ENCODE assay signal across 1 cellular context in the genomic region with DNA sequence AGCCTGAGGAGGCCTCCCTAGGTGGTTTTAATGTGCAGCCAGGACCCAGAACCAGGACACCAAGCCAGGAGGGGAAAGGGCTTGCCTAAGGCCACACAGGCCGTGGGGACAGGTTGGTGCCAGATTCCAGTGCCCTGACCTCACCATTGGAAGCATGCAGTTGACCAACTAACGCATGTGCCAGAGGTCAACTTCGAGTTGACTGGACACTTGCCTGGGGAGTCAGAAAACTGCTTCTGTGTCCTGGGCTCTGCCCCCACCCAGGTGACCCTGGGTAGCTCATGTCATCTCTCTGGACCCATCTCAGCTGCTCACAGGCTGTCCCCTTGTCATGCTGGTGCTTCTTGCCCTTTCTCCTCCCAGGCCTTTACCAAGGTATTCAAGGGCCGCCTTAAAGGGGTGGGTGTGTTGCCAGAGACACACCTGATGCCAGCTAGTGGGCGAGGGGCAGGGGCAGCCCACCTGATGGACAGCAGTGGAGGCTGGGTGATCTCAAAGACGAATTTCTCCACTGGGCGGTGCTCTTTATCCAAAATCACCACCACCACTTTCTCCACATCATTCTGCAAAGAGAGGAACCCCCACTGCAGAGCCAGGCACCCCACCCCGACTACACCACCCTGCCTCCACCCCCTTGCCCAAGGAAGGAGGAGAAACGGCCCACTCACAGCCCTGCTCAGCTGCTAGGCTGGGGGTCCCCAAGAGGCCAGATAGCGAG.
A peak's percentile ranks its signal among the peaks of the same experiment; 100 is the strongest.
TF ChIP-seq lines count a peak whose summit lies in the region.

No MANE protein-coding gene starts in this region.

TF ChIP-seq in K562, 482 proteins besides CTCF, POLR2A, EP300 and RAD21:
- TF ChIP-seq SMC3 (conservative IDR thresholded peaks at IDR 0.05; ENCODE audit: insufficient read depth, low read depth, low read length) (0 out of 2 replicates have a peak, but pooled peaks have one; percentile 12), SRSF1 (IDR thresholded peaks at IDR 0.05; ENCODE audit: low read depth, low read length) (no peak)
